ENCODE assay signal across 17 cellular contexts in the genomic region with DNA sequence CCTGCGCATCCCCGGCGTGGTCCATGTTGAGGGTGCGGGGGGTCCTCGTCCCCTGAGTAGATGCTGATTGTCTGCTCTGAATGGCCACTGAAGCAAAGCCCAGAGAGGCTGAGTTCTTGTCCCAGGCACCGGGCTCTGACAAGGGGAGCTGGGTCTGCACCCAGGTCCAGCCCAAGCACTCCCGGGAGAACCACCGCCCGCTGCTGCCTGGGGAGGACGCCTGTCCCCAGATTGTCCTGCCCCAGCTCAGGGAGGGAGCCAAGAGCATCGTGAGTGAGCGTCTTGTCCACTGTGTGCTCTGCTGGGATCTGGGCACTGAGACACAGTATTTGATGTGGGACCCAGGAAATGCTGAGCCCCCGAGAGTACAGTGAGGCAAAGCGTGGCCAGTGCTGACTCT.
DNase-seq lines count a peak whose midpoint lies in the region; ATAC-seq and TF ChIP-seq lines count a peak whose summit lies in the region.
"Had no signal": no experiment of that assay in that cellular context is flagged by ENCODE, and none has a peak within 500 bp of the region (broad histone marks: within the 10 kb centered on the region; RNA-seq: fewer than 3 reads in every experiment).

No MANE protein-coding gene starts in this region.

- H3K36me3 Mint-ChIP-seq in activated naive CD8-positive, alpha-beta T cell treated with anti-CD3 and anti-CD28 coated beads, Interleukin-2, amount 10 ng/mL, durations not matched to agents 7 days and 5 days = no peaks in the 10 kb centered on the region
- H3K36me3 Mint-ChIP-seq in activated naive CD8-positive, alpha-beta T cell treated with anti-CD3 and anti-CD28 coated beads for 36 hours = no peaks in the 10 kb centered on the region
- H3K36me3 Mint-ChIP-seq in osteocyte (ENCODE audit: unreplicated experiment) = no peaks in the 10 kb centered on the region

- POLR2A ChIA-PET in activated naive CD8-positive, alpha-beta T cell treated with anti-CD3 and anti-CD28 coated beads, Interleukin-2, amount 10 ng/mL, durations not matched to agents 7 days and 5 days (lab: Charles Lee) = no interaction called here

- DNase-seq in NCI-H748 (lab: John Stamatoyannopoulos, UW; ENCODE audit: unreplicated experiment) (peak; percentile 18), NCI-H748 treated with DMSO at 0.1 percent for 48 hours (lab: John Stamatoyannopoulos, UW) (no peak), osteocyte (ENCODE audit: extremely low spot score, unreplicated experiment) (peak; percentile 84), OCI-M2 (lab: John Stamatoyannopoulos, UW; ENCODE audit: unreplicated experiment) (no peak), NCI-H524 (lab: John Stamatoyannopoulos, UW) (no peak)
- peak; percentile 27 for DNase-seq in activated naive CD8-positive, alpha-beta T cell treated with anti-CD3 and anti-CD28 coated beads, Interleukin-2, amount 10 ng/mL, durations not matched to agents 7 days and 5 days
- no peak for DNase-seq in activated naive CD8-positive, alpha-beta T cell treated with anti-CD3 and anti-CD28 coated beads for 36 hours
- DNase-seq: AML-193, GOT3, NCI-H1092 treated with DMSO at 0.1 percent for 48 hours, NCI-H146, NCI-H2081, NCI-H2171 treated with DMSO at 0.1 percent for 48 hours, NCI-H446 treated with DMSO at 0.1 percent for 48 hours, NCI-H774, SHP77 had no signal

- H3K27me3 Mint-ChIP-seq in activated naive CD8-positive, alpha-beta T cell treated with anti-CD3 and anti-CD28 coated beads, Interleukin-2, amount 10 ng/mL, durations not matched to agents 7 days and 5 days = peaks cover 8% of the 10 kb centered on the region
- no peaks in the 10 kb centered on the region for H3K27me3 Mint-ChIP-seq in activated naive CD8-positive, alpha-beta T cell treated with anti-CD3 and anti-CD28 coated beads for 36 hours
- no peaks in the 10 kb centered on the region for H3K27me3 Mint-ChIP-seq in osteocyte (ENCODE audit: unreplicated experiment)

- no peak overlapping the region for H3K27ac Mint-ChIP-seq in activated naive CD8-positive, alpha-beta T cell treated with anti-CD3 and anti-CD28 coated beads, Interleukin-2, amount 10 ng/mL, durations not matched to agents 7 days and 5 days
- no peak overlapping the region for H3K27ac Mint-ChIP-seq in activated naive CD8-positive, alpha-beta T cell treated with anti-CD3 and anti-CD28 coated beads for 36 hours
- no peak overlapping the region for H3K27ac Mint-ChIP-seq in osteocyte (ENCODE audit: unreplicated experiment)

- H3K4me1 Mint-ChIP-seq in activated naive CD8-positive, alpha-beta T cell treated with anti-CD3 and anti-CD28 coated beads, Interleukin-2, amount 10 ng/mL, durations not matched to agents 7 days and 5 days = peaks cover 20% of the 10 kb centered on the region
- H3K4me1 Mint-ChIP-seq in activated naive CD8-positive, alpha-beta T cell treated with anti-CD3 and anti-CD28 coated beads for 36 hours = peaks cover 7% of the 10 kb centered on the region
- no peaks in the 10 kb centered on the region for H3K4me1 Mint-ChIP-seq in osteocyte (ENCODE audit: unreplicated experiment)

- ATAC-seq in activated naive CD8-positive, alpha-beta T cell treated with anti-CD3 and anti-CD28 coated beads, Interleukin-2, amount 10 ng/mL, durations not matched to agents 7 days and 5 days (ENCODE audit: low read depth) = no peak
- no peak for ATAC-seq in esophagus mucosa

- no peaks in the 10 kb centered on the region for H3K9me3 Mint-ChIP-seq in activated naive CD8-positive, alpha-beta T cell treated with anti-CD3 and anti-CD28 coated beads, Interleukin-2, amount 10 ng/mL, durations not matched to agents 7 days and 5 days
- H3K9me3 Mint-ChIP-seq in activated naive CD8-positive, alpha-beta T cell treated with anti-CD3 and anti-CD28 coated beads for 36 hours = no peaks in the 10 kb centered on the region
- no peaks in the 10 kb centered on the region for H3K9me3 Mint-ChIP-seq in osteocyte (ENCODE audit: unreplicated experiment)

- H3K4me3 Mint-ChIP-seq in activated naive CD8-positive, alpha-beta T cell treated with anti-CD3 and anti-CD28 coated beads, Interleukin-2, amount 10 ng/mL, durations not matched to agents 7 days and 5 days = no peak overlapping the region
- H3K4me3 Mint-ChIP-seq in activated naive CD8-positive, alpha-beta T cell treated with anti-CD3 and anti-CD28 coated beads for 36 hours = no peak overlapping the region
- no peak overlapping the region for H3K4me3 Mint-ChIP-seq in osteocyte (ENCODE audit: unreplicated experiment)

- no peak for TF ChIP-seq CTCF in osteocyte (IDR thresholded peaks at IDR 0.05)

Comparison
In these comparisons a context has a peak if more than half of its experiments do, and no peak if none do; other contexts are left out.
1. DNase-seq: peak in NCI-H748 (single experiment), activated naive CD8-positive, alpha-beta T cell treated with anti-CD3 and anti-CD28 coated beads, Interleukin-2, amount 10 ng/mL, durations not matched to agents 7 days and 5 days (single experiment) and osteocyte (single experiment); none in NCI-H748 treated with DMSO at 0.1 percent for 48 hours (single experiment), activated naive CD8-positive, alpha-beta T cell treated with anti-CD3 and anti-CD28 coated beads for 36 hours (single experiment), OCI-M2 (single experiment) and NCI-H524 (0 of 2).